ENCODE assay signal across 27 cellular contexts in genomic region chr2:14975401-14975800, GRCh38.
DNase-seq lines count a peak whose midpoint lies in the region; ATAC-seq, FAIRE-seq and TF ChIP-seq lines count a peak whose summit lies in the region.
"Had no signal": no experiment of that assay in that cellular context is flagged by ENCODE, and none has a peak within 500 bp of the region (broad histone marks: within the 10 kb centered on the region; RNA-seq: fewer than 3 reads in every experiment).

No MANE protein-coding gene starts in this region.

- CTCF ChIA-PET in activated CD8-positive, alpha-beta T cell treated with anti-CD3 and anti-CD28 coated beads for 36 hours (lab: Charles Lee): no interaction called here
- CTCF ChIA-PET in activated CD8-positive, alpha-beta T cell treated with anti-CD3 and anti-CD28 coated beads, Interleukin-2, amount 10 ng/mL, durations not matched to agents 7 days and 5 days (lab: Charles Lee): interaction anchor here (1.2 kb wide), 1 partner anchor 12 kb away, joined by 3 read pairs; no protein-coding TSS in a partner anchor

- FAIRE-seq in bronchial epithelial cell (lab: Jason Lieb, UNC): no peak
- FAIRE-seq: A204.1, GM12891 had no signal

- H3K27me3 Mint-ChIP-seq in activated CD8-positive, alpha-beta T cell treated with anti-CD3 and anti-CD28 coated beads for 36 hours: peaks cover 12% of the 10 kb centered on the region
- H3K27me3 Mint-ChIP-seq in activated CD8-positive, alpha-beta T cell treated with anti-CD3 and anti-CD28 coated beads, Interleukin-2, amount 10 ng/mL, durations not matched to agents 7 days and 5 days (ENCODE audit: low read depth): no peaks in the 10 kb centered on the region

- TF ChIP-seq CTCF in activated CD8-positive, alpha-beta T cell treated with anti-CD3 and anti-CD28 coated beads for 36 hours (IDR thresholded peaks at IDR 0.05): no peak
- TF ChIP-seq CTCF in bronchial epithelial cell (IDR thresholded peaks at IDR 0.05; ENCODE audit: insufficient read depth, low read length, severe bottlenecking): no peak

- TF ChIP-seq POLR2A in erythroblast (IDR thresholded peaks at IDR 0.05; ENCODE audit: low read length): no peak

- no peak overlapping the region for H3K27ac Mint-ChIP-seq in activated CD8-positive, alpha-beta T cell treated with anti-CD3 and anti-CD28 coated beads for 36 hours
- H3K27ac Mint-ChIP-seq in activated CD8-positive, alpha-beta T cell treated with anti-CD3 and anti-CD28 coated beads, Interleukin-2, amount 10 ng/mL, durations not matched to agents 7 days and 5 days: no peak overlapping the region
- H3K27ac Mint-ChIP-seq: endodermal cell, IgD-negative memory B cell, WTC11 had no signal

- H3K4me3 ChIP-seq in bronchial epithelial cell (ENCODE audit: low read depth, low read length): no peak overlapping the region
- H3K4me3 ChIP-seq: prostate gland, upper lobe of left lung had no signal

- intact Hi-C loops in activated CD8-positive, alpha-beta T cell treated with anti-CD3 and anti-CD28 coated beads for 36 hours (cut with micrococcal nuclease): no loop called here

- no peaks in the 10 kb centered on the region for H3K27me3 ChIP-seq in bronchial epithelial cell (ENCODE audit: control insufficient read depth, insufficient read depth, low read length)
- H3K27me3 ChIP-seq: BE2C, upper lobe of left lung had no signal

- peaks cover 10% of the 10 kb centered on the region for H3K4me1 Mint-ChIP-seq in activated CD8-positive, alpha-beta T cell treated with anti-CD3 and anti-CD28 coated beads for 36 hours (ENCODE audit: low read depth)
- no peaks in the 10 kb centered on the region for H3K4me1 Mint-ChIP-seq in activated CD8-positive, alpha-beta T cell treated with anti-CD3 and anti-CD28 coated beads, Interleukin-2, amount 10 ng/mL, durations not matched to agents 7 days and 5 days (ENCODE audit: low read depth)
- H3K4me1 Mint-ChIP-seq: IgD-negative memory B cell had no signal

- no peak overlapping the region for H3K4me3 Mint-ChIP-seq in activated CD8-positive, alpha-beta T cell treated with anti-CD3 and anti-CD28 coated beads for 36 hours
- no peak overlapping the region for H3K4me3 Mint-ChIP-seq in activated CD8-positive, alpha-beta T cell treated with anti-CD3 and anti-CD28 coated beads, Interleukin-2, amount 10 ng/mL, durations not matched to agents 7 days and 5 days
- H3K4me3 Mint-ChIP-seq: endodermal cell, IgD-negative memory B cell, WTC11 had no signal

- H3K36me3 Mint-ChIP-seq in activated CD8-positive, alpha-beta T cell treated with anti-CD3 and anti-CD28 coated beads for 36 hours (ENCODE audit: low read depth): no peaks in the 10 kb centered on the region
- no peaks in the 10 kb centered on the region for H3K36me3 Mint-ChIP-seq in activated CD8-positive, alpha-beta T cell treated with anti-CD3 and anti-CD28 coated beads, Interleukin-2, amount 10 ng/mL, durations not matched to agents 7 days and 5 days (ENCODE audit: low read depth)
- H3K36me3 Mint-ChIP-seq: IgD-negative memory B cell, WTC11 had no signal

- peak; percentile 30 for ATAC-seq in activated CD8-positive, alpha-beta T cell treated with anti-CD3 and anti-CD28 coated beads for 36 hours
- no peak for ATAC-seq in activated CD8-positive, alpha-beta T cell treated with anti-CD3 and anti-CD28 coated beads, Interleukin-2, amount 10 ng/mL, durations not matched to agents 7 days and 5 days
- no peak for ATAC-seq in HG02571 (IDR thresholded peaks at IDR 0.05; ENCODE audit: unreplicated experiment)
- ATAC-seq: left cardiac atrium, WTC11 had no signal

- DNase-seq in activated CD8-positive, alpha-beta T cell treated with anti-CD3 and anti-CD28 coated beads for 36 hours: no peak
- DNase-seq in activated CD8-positive, alpha-beta T cell treated with anti-CD3 and anti-CD28 coated beads, Interleukin-2, amount 10 ng/mL, durations not matched to agents 7 days and 5 days: no peak
- peak; percentile 8 for DNase-seq in M059J (ENCODE audit: low read depth)
- peak; percentile 70 for DNase-seq in bronchial epithelial cell (ENCODE audit: low read depth)
- DNase-seq in renal cortical epithelial cell (ENCODE audit: low read depth): peak; percentile 9
- DNase-seq in NCI-H446 treated with DMSO at 0.1 percent for 48 hours (lab: John Stamatoyannopoulos, UW): no peak
- DNase-seq in erythroblast (lab: John Stamatoyannopoulos, UW): no peak
- DNase-seq: activated CD4-positive, alpha-beta T cell treated with anti-CD3 and anti-CD28 coated beads, Interleukin-2, amount 50 U/mL, for 48 hours; amniotic stem cell; BE2C; COR-L47; DND-41; endodermal cell; left cardiac atrium; mesendoderm; NCI-H1417; NCI-H2081 treated with DMSO at 0.1 percent for 48 hours; NCI-H446; SHP77; T1000; upper lobe of left lung had no signal

- no peaks in the 10 kb centered on the region for H3K36me3 ChIP-seq in bronchial epithelial cell (ENCODE audit: control insufficient read depth, insufficient read depth, low read length)
- H3K36me3 ChIP-seq: BE2C, prostate gland, upper lobe of left lung had no signal

- peaks cover 3% of the 10 kb centered on the region for H3K9me3 Mint-ChIP-seq in activated CD8-positive, alpha-beta T cell treated with anti-CD3 and anti-CD28 coated beads for 36 hours
- no peaks in the 10 kb centered on the region for H3K9me3 Mint-ChIP-seq in activated CD8-positive, alpha-beta T cell treated with anti-CD3 and anti-CD28 coated beads, Interleukin-2, amount 10 ng/mL, durations not matched to agents 7 days and 5 days (ENCODE audit: insufficient read depth)
- H3K9me3 Mint-ChIP-seq: endodermal cell had no signal

- POLR2A ChIA-PET in activated CD8-positive, alpha-beta T cell treated with anti-CD3 and anti-CD28 coated beads for 36 hours (lab: Charles Lee): no interaction called here
- POLR2A ChIA-PET in activated CD8-positive, alpha-beta T cell treated with anti-CD3 and anti-CD28 coated beads, Interleukin-2, amount 10 ng/mL, durations not matched to agents 7 days and 5 days (lab: Charles Lee): no interaction called here

Comparison
In these comparisons a context has a peak if more than half of its experiments do, and no peak if none do; other contexts are left out.
1. DNase-seq: peak in M059J (single experiment), bronchial epithelial cell (single experiment) and renal cortical epithelial cell (single experiment); none in activated CD8-positive, alpha-beta T cell treated with anti-CD3 and anti-CD28 coated beads for 36 hours (single experiment), activated CD8-positive, alpha-beta T cell treated with anti-CD3 and anti-CD28 coated beads, Interleukin-2, amount 10 ng/mL, durations not matched to agents 7 days and 5 days (single experiment), NCI-H446 treated with DMSO at 0.1 percent for 48 hours (single experiment) and erythroblast (0 of 2).